ENCODE assay signal across 8 cellular contexts in the genomic region with DNA sequence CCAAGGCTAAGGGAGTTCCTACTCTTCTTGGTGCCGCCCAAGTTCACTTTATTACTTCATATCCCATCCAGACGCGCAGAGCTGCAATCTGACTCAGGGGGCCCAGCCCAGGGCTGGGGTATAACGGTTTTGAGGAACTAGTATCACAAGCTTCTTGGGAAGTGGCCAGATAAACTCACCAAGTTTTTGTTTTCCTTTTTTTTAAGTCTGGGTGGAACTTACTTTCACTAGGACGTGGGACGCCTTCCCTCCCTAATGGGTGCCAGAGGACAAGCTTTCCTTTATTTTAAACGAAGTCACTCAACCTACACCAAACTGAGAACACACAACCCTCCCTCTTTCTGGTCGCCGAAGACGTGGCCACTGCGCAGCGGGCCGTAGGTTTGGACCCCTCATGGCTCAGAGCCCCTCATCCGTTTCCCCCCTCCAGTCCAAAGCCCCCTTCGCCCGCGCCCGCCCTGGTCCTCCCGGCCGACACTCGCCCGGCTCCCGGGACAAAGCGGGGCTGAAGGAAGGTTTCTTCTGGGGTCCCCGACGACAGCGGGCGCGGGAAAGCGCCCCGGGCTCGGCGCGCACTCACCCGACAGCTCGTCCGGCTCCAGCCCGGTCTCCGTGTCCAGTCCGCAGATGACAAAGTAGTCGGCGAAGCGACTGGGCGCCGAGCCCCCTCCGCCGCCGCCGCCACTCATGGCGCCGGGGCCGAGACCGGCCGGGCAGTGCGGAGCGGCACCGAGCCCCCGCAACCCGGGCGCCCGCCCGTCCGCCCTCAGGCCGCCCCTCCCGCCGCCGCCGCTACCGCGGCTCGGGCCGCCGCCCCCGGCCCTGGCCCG. TPM values are rescaled to one million over a fixed set of nuclear protein-coding genes. Genes with fewer than 3 reads are reported as not detected.
DNase-seq lines count a peak whose midpoint lies in the region; ATAC-seq and TF ChIP-seq lines count a peak whose summit lies in the region.

No MANE protein-coding gene starts in this region.

- H3K9me3 ChIP-seq in prostate gland: no peaks in the 10 kb centered on the region

- peak overlapping the region; percentile 86 to 89 for H3K27ac ChIP-seq in prostate gland

- POLR2A ChIA-PET in AG04449 (lab: Yijun Ruan, JAX): interaction anchor here (0.9 to 1.4 kb wide), 8 partner anchors 9 to 196 kb away, joined by 3 to 6 read pairs (median 3); partner anchors contain the start of genes IPO7, TMEM41B and ZNF143

- intact Hi-C loops in prostate gland (cut with DNase I): no loop called here

- ATAC-seq in GM18867 (IDR thresholded peaks at IDR 0.05; ENCODE audit: unreplicated experiment) (peak; percentile 21), HG03280 (IDR thresholded peaks at IDR 0.05; ENCODE audit: unreplicated experiment) (peak; percentile 3)

- 1% methylated on average over 57 of the region's 75 CpGs for WGBS in prostate gland

- no peak for TF ChIP-seq POLR2A in prostate gland (IDR thresholded peaks at IDR 0.05)

- no peaks in the 10 kb centered on the region for H3K36me3 ChIP-seq in prostate gland

- H3K27me3 ChIP-seq in prostate gland (replicated peaks; ENCODE audit: insufficient read depth): no peaks in the 10 kb centered on the region

- DNase-seq in AG04449 (ENCODE audit: low read depth, low spot score): peak; percentile 44
- peak; percentile 30 for DNase-seq in SK-MEL-5 (ENCODE audit: low read depth, low spot score)
- peak; percentile 43 for DNase-seq in astrocyte of the cerebellum (ENCODE audit: low read depth)
- DNase-seq in hepatic stellate cell (ENCODE audit: low spot score): peak; percentile 52
- peak; percentile 19 for DNase-seq in prostate gland (ENCODE audit: low spot score)
- DNase-seq in NCI-H2029 treated with DMSO at 0.1 percent for 48 hours (lab: John Stamatoyannopoulos, UW): no peak

- no peak for TF ChIP-seq CTCF in AG04449 (IDR thresholded peaks at IDR 0.05; ENCODE audit: insufficient read depth, low read length, missing control alignments)
- no peak for TF ChIP-seq CTCF in astrocyte of the cerebellum (IDR thresholded peaks at IDR 0.05; ENCODE audit: low read depth, low read length, missing control alignments)
- TF ChIP-seq CTCF in prostate gland (IDR thresholded peaks at IDR 0.05): no peak

- H3K4me1 ChIP-seq in prostate gland (replicated peaks): no peaks in the 10 kb centered on the region

- in situ Hi-C loops in SK-MEL-5 (cut with HindIII; ENCODE audit: low pct_unique_long_range_greater_than_20kb, low sequenced_read_pairs) (no loop called here), astrocyte of the cerebellum (cut with HindIII; ENCODE audit: low sequenced_read_pairs) (no loop called here)

- CTCF ChIA-PET in AG04449 (lab: Yijun Ruan, JAX): interaction anchor here (0.8 to 1.3 kb wide), 2 partner anchors 9 to 16 kb away, joined by 3 read pairs; no protein-coding TSS in a partner anchor

- H3K4me3 ChIP-seq in AG04449 (ENCODE audit: low read depth, low read length) (peak overlapping the region; percentile 88), astrocyte of the cerebellum (ENCODE audit: low read depth, low read length) (peak overlapping the region; percentile 89), prostate gland (peak overlapping the region; percentile 68 to 81)

RNA-seq across cellular contexts. Expression of gene DENND5A, which starts 0.6 kb away (rescaled TPM):
- total RNA-seq in SK-MEL-5 (2014; rRNA removed; shearing (Covaris generic)): 59.9 and 63.9 TPM in 2 replicates
- 74.1 and 107 TPM in 2 replicates for polyA plus RNA-seq in SK-MEL-5 (2015; cell fraction: cytosol; rRNA removed)
- polyA plus RNA-seq in SK-MEL-5 (2015; cell fraction: nucleus; rRNA removed): 108 and 113 TPM in 2 replicates
- total RNA-seq in prostate gland: 10 to 100 TPM; 25.4 to 84.6 TPM

RNA-seq across cellular contexts. Expression of gene TMEM41B, which starts 49.8 kb away (rescaled TPM):
- 35.4 and 54.2 TPM in 2 replicates for total RNA-seq in SK-MEL-5 (2014; rRNA removed; shearing (Covaris generic))
- polyA plus RNA-seq in SK-MEL-5 (2015; cell fraction: cytosol; rRNA removed): 30.9 and 35.9 TPM in 2 replicates
- polyA plus RNA-seq in SK-MEL-5 (2015; cell fraction: nucleus; rRNA removed): 55.5 and 84.5 TPM in 2 replicates
- 10 to 100 TPM; 29.9 to 54.6 TPM for total RNA-seq in prostate gland
